ENCODE assay signal across 18 cellular contexts in genomic region chr17:72139213-72139612, GRCh38. TPM values are rescaled to one million over a fixed set of nuclear protein-coding genes. Genes with fewer than 3 reads are reported as not detected.
DNase-seq lines count a peak whose midpoint lies in the region; ATAC-seq and FAIRE-seq lines count a peak whose summit lies in the region.
"Had no signal": no experiment of that assay in that cellular context is flagged by ENCODE, and none has a peak within 500 bp of the region (broad histone marks: within the 10 kb centered on the region; RNA-seq: fewer than 3 reads in every experiment).

No MANE protein-coding gene starts in this region.

- no peak overlapping the region for H3K18ac ChIP-seq in mesenchymal stem cell (ENCODE audit: low read depth in 1 of 2, low read length in 2 of 2)

- H4K91ac ChIP-seq in mesenchymal stem cell (ENCODE audit: low read length), result no peak overlapping the region

- POLR2A ChIA-PET in T-cell (lab: Charles Lee), result no interaction called here

- peaks cover 0 to 4% (median 0%) of the 10 kb centered on the region in 3 donors for H3K9me3 Mint-ChIP-seq in T-cell
- peaks cover 0 to 2% of the 10 kb centered on the region in 2 donors for H3K9me3 Mint-ChIP-seq in stimulated activated naive B cell treated with anti-CD40 and anti-IgM and Interleukin-4, amounts not matched to agents 10 μg/mL and 1 μg/mL and 100 μg/mL, for 72 hours

- H2BK120ac ChIP-seq in mesenchymal stem cell (ENCODE audit: low read depth, low read length), result no peak overlapping the region

- H2BK15ac ChIP-seq in mesenchymal stem cell (ENCODE audit: low read depth, poor library complexity, severe bottlenecking), result no peak overlapping the region

- H3K27me3 ChIP-seq in GM23248 (replicated peaks; ENCODE audit: insufficient read depth) (no peaks in the 10 kb centered on the region), mesenchymal stem cell (ENCODE audit: control insufficient read depth in 1 of 2, insufficient read depth in 1 of 2, low read length in 2 of 2) (peaks cover 0 to 4% of the 10 kb centered on the region in 2 experiments)

- no peak overlapping the region for H4K8ac ChIP-seq in mesenchymal stem cell (ENCODE audit: low read length)

- no peaks in the 10 kb centered on the region for H3K36me3 Mint-ChIP-seq in T-cell
- H3K36me3 Mint-ChIP-seq in stimulated activated naive B cell treated with anti-CD40 and anti-IgM and Interleukin-4, amounts not matched to agents 10 μg/mL and 1 μg/mL and 100 μg/mL, for 72 hours, result no peaks in the 10 kb centered on the region

- no peak overlapping the region for H3K14ac ChIP-seq in mesenchymal stem cell (ENCODE audit: low read length in 2 of 2)

- peaks cover 14 to 16% of the 10 kb centered on the region in 2 donors for H3K27me3 Mint-ChIP-seq in T-cell
- H3K27me3 Mint-ChIP-seq in stimulated activated naive B cell treated with anti-CD40 and anti-IgM and Interleukin-4, amounts not matched to agents 10 μg/mL and 1 μg/mL and 100 μg/mL, for 72 hours, result peaks cover 4 to 5% of the 10 kb centered on the region in 2 donors

- H3K4me3 ChIP-seq in GM23248 (no peak overlapping the region), mesenchymal stem cell (ENCODE audit: insufficient read depth in 1 of 2, low read depth in 1 of 2, low read length in 2 of 2) (no peak overlapping the region)
- H3K4me3 ChIP-seq: PC-9, SK-N-MC had no signal

- H3K27ac Mint-ChIP-seq in T-cell, result no peak overlapping the region
- no peak overlapping the region for H3K27ac Mint-ChIP-seq in stimulated activated naive B cell treated with anti-CD40 and anti-IgM and Interleukin-4, amounts not matched to agents 10 μg/mL and 1 μg/mL and 100 μg/mL, for 72 hours

- no peaks in the 10 kb centered on the region for H3K79me1 ChIP-seq in mesenchymal stem cell (replicated peaks; ENCODE audit: low read length, poor library complexity, severe bottlenecking)

- H2AFZ ChIP-seq in GM23248, result no peak overlapping the region
- H2AFZ ChIP-seq in mesenchymal stem cell (ENCODE audit: low read depth, low read length), result no peak overlapping the region
- H2AFZ ChIP-seq: PC-9 had no signal

- no peak overlapping the region for H3K9ac ChIP-seq in GM23248
- H3K9ac ChIP-seq in mesenchymal stem cell (ENCODE audit: low read length), result no peak overlapping the region

- no peak overlapping the region for H2AK5ac ChIP-seq in mesenchymal stem cell (ENCODE audit: low read length, severe bottlenecking)

- 55 to 69% methylated on average over 1 of the region's 1 CpG for WGBS in GM23248 (ENCODE audit: low coverage in 1 of 2, low lambda C conversion rate in 2 of 2, missing lambda C conversion rate in 2 of 2), 2 experiments
- 78% methylated on average over 1 of the region's 1 CpG for WGBS in mesenchymal stem cell

- H3K9me3 ChIP-seq in GM23248 (ENCODE audit: low read depth) (no peaks in the 10 kb centered on the region), mesenchymal stem cell (ENCODE audit: control insufficient read depth, low read length) (no peaks in the 10 kb centered on the region)
- H3K9me3 ChIP-seq: Caco-2 had no signal

- FAIRE-seq in RCC 7860 (lab: Jason Lieb, UNC), result no peak

- in situ Hi-C loops in GM23248 (cut with MboI), result loop anchor here (25.0 kb wide), 1 partner anchor 373 kb away; no protein-coding TSS in a partner anchor

- no peak overlapping the region for H2BK12ac ChIP-seq in mesenchymal stem cell (ENCODE audit: low read length in 2 of 2)

- no peaks in the 10 kb centered on the region for H3K9me2 ChIP-seq in GM23248 (ENCODE audit: insufficient read depth)

- H3K79me2 ChIP-seq in GM23248 (ENCODE audit: insufficient read depth), result no peaks in the 10 kb centered on the region

- peaks cover 39% of the 10 kb centered on the region for H3K4me1 ChIP-seq in GM23248 (ENCODE audit: insufficient read depth)
- peaks cover 5% of the 10 kb centered on the region for H3K4me1 ChIP-seq in mesenchymal stem cell (ENCODE audit: control insufficient read depth, insufficient read depth, low read depth, low read length)

- no peaks in the 10 kb centered on the region for H4K20me1 ChIP-seq in GM23248 (ENCODE audit: insufficient read depth)

- no peaks in the 10 kb centered on the region for H3K36me3 ChIP-seq in GM23248 (ENCODE audit: low read depth)
- no peaks in the 10 kb centered on the region for H3K36me3 ChIP-seq in mesenchymal stem cell (ENCODE audit: control insufficient read depth in 1 of 2, insufficient read depth in 2 of 2, low read depth in 1 of 2, low read length in 2 of 2)

- no peak overlapping the region for H3K4ac ChIP-seq in mesenchymal stem cell (ENCODE audit: low read depth in 1 of 2, low read length in 2 of 2)

- no peak overlapping the region for H3K4me2 ChIP-seq in GM23248 (ENCODE audit: unreplicated experiment)
- no peak overlapping the region for H3K4me2 ChIP-seq in mesenchymal stem cell (ENCODE audit: low read length, poor library complexity, severe bottlenecking)
- H3K4me2 ChIP-seq: PC-9 had no signal

- H3K27ac ChIP-seq in GM23248 (no peak overlapping the region), mesenchymal stem cell (ENCODE audit: low read length, poor library complexity, severe bottlenecking) (no peak overlapping the region)
- H3K27ac ChIP-seq: PC-9, SK-N-MC had no signal

- peak; percentile 81 for DNase-seq in GM23248
- DNase-seq in RCC 7860 (ENCODE audit: low spot score), result peak; percentile 50
- peak; percentile 48 for DNase-seq in mesenchymal stem cell
- no peak for DNase-seq in anterior cingulate cortex (lab: John Stamatoyannopoulos, UW)
- DNase-seq in T-cell, result no peak
- DNase-seq in stimulated activated naive B cell treated with anti-CD40 and anti-IgM and Interleukin-4, amounts not matched to agents 10 μg/mL and 1 μg/mL and 100 μg/mL, for 72 hours, result no peak
- DNase-seq: ACHN, Caco-2, DMS53, KBM-7, NCI-H1048, NCI-H1436 treated with DMSO at 0.1 percent for 48 hours, NCI-H2081, NCI-H82 had no signal

- H2BK5ac ChIP-seq in mesenchymal stem cell (ENCODE audit: low read depth, low read length, poor library complexity, severe bottlenecking), result no peak overlapping the region

- H3K23ac ChIP-seq in mesenchymal stem cell (ENCODE audit: low read length in 2 of 2), result no peak overlapping the region

- no peaks in the 10 kb centered on the region for H3K4me1 Mint-ChIP-seq in T-cell
- no peaks in the 10 kb centered on the region for H3K4me1 Mint-ChIP-seq in stimulated activated naive B cell treated with anti-CD40 and anti-IgM and Interleukin-4, amounts not matched to agents 10 μg/mL and 1 μg/mL and 100 μg/mL, for 72 hours

- ATAC-seq in esophagus mucosa (peak; percentile 82), T-cell (replicated peaks in 1 of 4) (no peak)
- no peak for ATAC-seq in stimulated activated naive B cell treated with anti-CD40 and anti-IgM and Interleukin-4, amounts not matched to agents 10 μg/mL and 1 μg/mL and 100 μg/mL, for 72 hours (replicated peaks)
- ATAC-seq: HCT116 had no signal

- H3K4me3 Mint-ChIP-seq in T-cell, result no peak overlapping the region
- no peak overlapping the region for H3K4me3 Mint-ChIP-seq in stimulated activated naive B cell treated with anti-CD40 and anti-IgM and Interleukin-4, amounts not matched to agents 10 μg/mL and 1 μg/mL and 100 μg/mL, for 72 hours

- CTCF ChIA-PET in T-cell (lab: Charles Lee), result no interaction called here

- peaks cover 22% of the 10 kb centered on the region for H3F3A ChIP-seq in GM23248 (ENCODE audit: insufficient read depth)

RNA-seq across cellular contexts. Expression of gene SOX9, which starts 18.4 kb away (rescaled TPM):
- 13.8 and 16.6 TPM in 2 replicates for total RNA-seq in GM23248 (2014; rRNA removed; shearing (Covaris generic))
- polyA plus RNA-seq in GM23248 (2016; fragmentation: Nextera tagmentation; extraction: Ambion mirVana), result 18.5 and 20.8 TPM in 2 replicates
- total RNA-seq in esophagus mucosa (20.3 TPM), T-cell (under 1 TPM in 3 of 5 donors, not detected in 2; 0.13 to 0.35 (median 0.23) TPM)
- polyA plus RNA-seq in mesenchymal stem cell (2013, experiment 1 of 2), result 7.6 TPM
- 7.2 TPM for polyA plus RNA-seq in mesenchymal stem cell (2013, experiment 2 of 2)

Comparison
In these comparisons a context has a peak if more than half of its experiments do, and no peak if none do; other contexts are left out.
1. DNase-seq: peak in GM23248 (single experiment), RCC 7860 (single experiment) and mesenchymal stem cell (single experiment); none in anterior cingulate cortex (0 of 58), T-cell (0 of 34) and stimulated activated naive B cell treated with anti-CD40 and anti-IgM and Interleukin-4, amounts not matched to agents 10 μg/mL and 1 μg/mL and 100 μg/mL, for 72 hours (single experiment).
2. RNA of gene SOX9, which starts 18.4 kb away (total RNA-seq): 20.3 TPM in esophagus mucosa (single experiment) and 13.8 to 16.6 TPM in GM23248; 0.13 to 0.35 TPM in T-cell; every median in the first group is over 10 times any median in the second.